In genomic region chr13:19324325-19324724, GRCh38 we compare ENCODE assay signal across 20 cellular contexts.
DNase-seq lines count a peak whose midpoint lies in the region; ATAC-seq, FAIRE-seq and TF ChIP-seq lines count a peak whose summit lies in the region.
"Had no signal": no experiment of that assay in that cellular context is flagged by ENCODE, and none has a peak within 500 bp of the region (broad histone marks: within the 10 kb centered on the region; RNA-seq: fewer than 3 reads in every experiment).

No MANE protein-coding gene starts in this region.

- H3K9me3 ChIP-seq in A549 (no peaks in the 10 kb centered on the region), HEK293 (ENCODE audit: control insufficient read depth, insufficient read depth, low read depth, low read length) (no peaks in the 10 kb centered on the region), K562 (replicated peaks; ENCODE audit: control insufficient read depth, insufficient read depth, low read depth, low read length) (no peaks in the 10 kb centered on the region)
- H3K9me3 ChIP-seq: Caco-2 had no signal

- in situ Hi-C loops in K562 (cut with MboI), result no loop called here

- H3K4me1 ChIP-seq in A549 (no peaks in the 10 kb centered on the region), HEK293 (ENCODE audit: control insufficient read depth, insufficient read depth, low read length) (no peaks in the 10 kb centered on the region), K562 (replicated peaks in 1 of 2; ENCODE audit: control insufficient read depth in 2 of 2, insufficient read depth in 2 of 2, low read length in 2 of 2) (no peaks in the 10 kb centered on the region)
- H3K4me1 ChIP-seq: BLaER1 treated with 17β-estradiol and CSF1 and Interleukin-3, amounts not matched to agents 10 nM and 100 nM; Caco-2 had no signal

- POLR2A ChIA-PET in A549 (lab: Yijun Ruan, JAX) (no interaction called here), HEK293 (lab: Yijun Ruan, JAX) (no interaction called here), K562 (lab: Yijun Ruan, JAX) (no interaction called here)

- H3K27ac ChIP-seq in A549 (no peak overlapping the region), HEK293 (ENCODE audit: extremely low read depth, low read depth, low read length) (no peak overlapping the region), K562 (ENCODE audit: extremely low read depth, low read depth, low read length) (no peak overlapping the region)
- H3K27ac ChIP-seq: BLaER1 treated with 17β-estradiol and CSF1 and Interleukin-3, amounts not matched to agents 10 nM and 100 nM; C4-2B had no signal

- H3K4me3 ChIP-seq in A549, result no peak overlapping the region
- no peak overlapping the region for H3K4me3 ChIP-seq in HEK293 (ENCODE audit: low read depth, low read length)
- no peak overlapping the region for H3K4me3 ChIP-seq in K562
- H3K4me3 ChIP-seq: BLaER1 treated with 17β-estradiol and CSF1 and Interleukin-3, amounts not matched to agents 10 nM and 100 nM had no signal

- DNase-seq in A549 (ENCODE audit: low read depth in 1 of 2, low spot score in 1 of 2) (no peak), K562 (ENCODE audit: extremely low read depth in 1 of 4, low spot score in 3 of 4) (no peak), NCI-H510A (lab: John Stamatoyannopoulos, UW) (no peak)
- DNase-seq: 8988T; AML-193; Caco-2; Calu3; CD4-positive, alpha-beta T cell; CD8-positive, alpha-beta T cell; DMS79 treated with DMSO at 0.1 percent for 48 hours; GF-D8 had no signal

- TF ChIP-seq RAD21 in A549 (conservative IDR thresholded peaks at IDR 0.05 in 1 of 2, IDR thresholded peaks at IDR 0.05 in 1 of 2) (no peak), K562 (CRISPR knock-in tag; conservative IDR thresholded peaks at IDR 0.05 in 1 of 2, IDR thresholded peaks at IDR 0.05 in 1 of 2) (no peak)

- H3K27me3 ChIP-seq in K562 (ENCODE audit: control insufficient read depth in 2 of 2, insufficient read depth in 2 of 2, low read length in 2 of 2), result no peaks in the 10 kb centered on the region
- H3K27me3 ChIP-seq: BLaER1 treated with 17β-estradiol and CSF1 and Interleukin-3, amounts not matched to agents 10 nM and 100 nM had no signal

- H3K36me3 ChIP-seq in HEK293 (ENCODE audit: control insufficient read depth in 2 of 2, insufficient read depth in 1 of 2, low read length in 2 of 2), result no peaks in the 10 kb centered on the region
- H3K36me3 ChIP-seq in K562 (ENCODE audit: control insufficient read depth, insufficient read depth, low read length), result no peaks in the 10 kb centered on the region
- H3K36me3 ChIP-seq: BLaER1 treated with 17β-estradiol and CSF1 and Interleukin-3, amounts not matched to agents 10 nM and 100 nM had no signal

- no peaks in the 10 kb centered on the region for H3K79me2 ChIP-seq in K562 (ENCODE audit: control insufficient read depth, insufficient read depth, low read length)

- H3K4me2 ChIP-seq in A549, result no peak overlapping the region
- no peak overlapping the region for H3K4me2 ChIP-seq in K562 (ENCODE audit: insufficient read depth, low read length)
- H3K4me2 ChIP-seq: BLaER1 treated with 17β-estradiol and CSF1 and Interleukin-3, amounts not matched to agents 10 nM and 100 nM had no signal

- intact Hi-C loops in K562 (cut with micrococcal nuclease), result no loop called here

- H3K9ac ChIP-seq in K562 (ENCODE audit: insufficient read depth in 1 of 2, low read depth in 2 of 2, low read length in 2 of 2), result no peak overlapping the region
- H3K9ac ChIP-seq: BLaER1 treated with 17β-estradiol and CSF1 and Interleukin-3, amounts not matched to agents 10 nM and 100 nM had no signal

- TF ChIP-seq POLR2A in A549 (IDR thresholded peaks at IDR 0.05; ENCODE audit: low read length) (no peak), K562 (conservative IDR thresholded peaks at IDR 0.05) (no peak)

- H3K9me1 ChIP-seq in K562 (ENCODE audit: control insufficient read depth, insufficient read depth, low read length), result no peaks in the 10 kb centered on the region

- no TSS peak for BruUV-seq in K562 (replicated peaks; lab: Mats Ljungman, UMichigan)

- FAIRE-seq in A549 (lab: Jason Lieb, UNC) (no peak), K562 (lab: Jason Lieb, UNC) (no peak)
- FAIRE-seq: A204.1, D721Med, G401.6, GM12891, GM18507 had no signal

- CTCF ChIA-PET in A549 (lab: Yijun Ruan, JAX), result interaction anchor here (1.6 kb wide), 1 partner anchor 9 kb away, joined by 4 read pairs; no protein-coding TSS in a partner anchor
- CTCF ChIA-PET in HEK293 (lab: Yijun Ruan, JAX), result no interaction called here
- CTCF ChIA-PET in K562 (lab: Yijun Ruan, JAX; ENCODE audit: low intra/inter-chr PET ratio), result no interaction called here

- no peak for ATAC-seq in A549
- no peak for ATAC-seq in K562
- ATAC-seq in GM18502 (IDR thresholded peaks at IDR 0.05; ENCODE audit: poor library complexity, unreplicated experiment), result no peak
- ATAC-seq: CD8-positive, alpha-beta T cell had no signal

- TF ChIP-seq EP300 in A549 (IDR thresholded peaks at IDR 0.05), result no peak
- TF ChIP-seq EP300 in K562 (IDR thresholded peaks at IDR 0.05; ENCODE audit: low read length), result no peak

- TF ChIP-seq CTCF in A549 (IDR thresholded peaks at IDR 0.05) (no peak), HEK293 (tag by site-specific recombination; IDR thresholded peaks at IDR 0.05) (no peak), K562 (IDR thresholded peaks at IDR 0.05 in 2 of 3, conservative IDR thresholded peaks at IDR 0.05 in 1 of 3; ENCODE audit: insufficient read depth in 2 of 3, low read depth in 1 of 3, low read length in 3 of 3) (no peak)

- no peaks in the 10 kb centered on the region for H4K20me1 ChIP-seq in K562 (replicated peaks; ENCODE audit: control insufficient read depth, insufficient read depth, low read length)
- H4K20me1 ChIP-seq: BLaER1 treated with 17β-estradiol and CSF1 and Interleukin-3, amounts not matched to agents 10 nM and 100 nM had no signal

- no peak overlapping the region for H2AFZ ChIP-seq in K562 (ENCODE audit: low read depth, low read length)

TF ChIP-seq in A549, 52 proteins besides CTCF, POLR2A, EP300 and RAD21:
- TF ChIP-seq ZSCAN20 (CRISPR knock-in tag; IDR thresholded peaks at IDR 0.05) (no peak), MAFK (IDR thresholded peaks at IDR 0.05; ENCODE audit: partially characterized antibody) (peak; percentile 39)
- TF ChIP-seq, protein P1, sequence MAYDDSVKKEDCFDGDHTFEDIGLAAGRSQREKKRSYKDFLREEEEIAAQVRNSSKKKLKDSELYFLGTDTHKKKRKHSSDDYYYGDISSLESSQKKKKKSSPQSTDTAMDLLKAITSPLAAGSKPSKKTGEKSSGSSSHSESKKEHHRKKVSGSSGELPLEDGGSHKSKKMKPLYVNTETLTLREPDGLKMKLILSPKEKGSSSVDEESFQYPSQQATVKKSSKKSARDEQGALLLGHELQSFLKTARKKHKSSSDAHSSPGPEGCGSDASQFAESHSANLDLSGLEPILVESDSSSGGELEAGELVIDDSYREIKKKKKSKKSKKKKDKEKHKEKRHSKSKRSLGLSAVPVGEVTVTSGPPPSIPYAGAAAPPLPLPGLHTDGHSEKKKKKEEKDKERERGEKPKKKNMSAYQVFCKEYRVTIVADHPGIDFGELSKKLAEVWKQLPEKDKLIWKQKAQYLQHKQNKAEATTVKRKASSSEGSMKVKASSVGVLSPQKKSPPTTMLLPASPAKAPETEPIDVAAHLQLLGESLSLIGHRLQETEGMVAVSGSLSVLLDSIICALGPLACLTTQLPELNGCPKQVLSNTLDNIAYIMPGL (CRISPR knock-in tag; IDR thresholded peaks at IDR 0.05; ENCODE audit: borderline replicate concordance), result no peak

TF ChIP-seq in HEK293, 187 proteins besides CTCF, POLR2A, EP300 and RAD21:
- TF ChIP-seq ZSCAN16 (tag by site-specific recombination; IDR thresholded peaks at IDR 0.05) (no peak), SETDB1 (IDR thresholded peaks at IDR 0.05; ENCODE audit: insufficient read length, low read length) (peak; percentile 33), KLF10 (tag by site-specific recombination; IDR thresholded peaks at IDR 0.05) (no peak)

TF ChIP-seq in K562, 482 proteins besides CTCF, POLR2A, EP300 and RAD21:
- TF ChIP-seq PCBP2 (IDR thresholded peaks at IDR 0.05; ENCODE audit: low read depth, low read length, poor library complexity, severe bottlenecking), result no peak
- TF ChIP-seq C11orf30 (IDR thresholded peaks at IDR 0.05; ENCODE audit: low read depth), result 0 out of 2 replicates have a peak, but pooled peaks have one; percentile 11
